ENCODE assay signal across 18 cellular contexts in the genomic region with DNA sequence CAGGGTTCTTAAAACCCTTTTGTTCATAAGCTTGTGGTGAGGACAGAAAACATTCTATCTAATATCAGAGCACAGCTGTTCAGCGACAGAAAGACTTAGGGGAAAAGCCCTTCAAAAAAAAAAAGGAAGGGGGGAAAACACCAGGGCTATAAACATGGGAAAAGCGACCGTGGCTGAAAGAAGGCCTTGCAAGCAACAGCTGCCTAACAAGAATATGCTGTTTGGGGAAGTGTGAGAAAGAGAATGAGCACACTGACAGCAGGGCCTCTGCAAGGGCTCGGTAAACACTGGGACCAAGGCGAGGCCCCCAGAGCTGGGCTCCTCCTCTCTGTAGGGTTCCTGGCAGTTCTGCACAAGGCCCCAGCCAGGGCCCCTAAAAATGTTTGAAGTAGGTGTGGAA. TPM values are rescaled to one million over a fixed set of nuclear protein-coding genes. Genes with fewer than 3 reads are reported as not detected.
DNase-seq lines count a peak whose midpoint lies in the region; ATAC-seq and TF ChIP-seq lines count a peak whose summit lies in the region.
"Had no signal": no experiment of that assay in that cellular context is flagged by ENCODE, and none has a peak within 500 bp of the region (broad histone marks: within the 10 kb centered on the region; RNA-seq: fewer than 3 reads in every experiment).

No MANE protein-coding gene starts in this region.

- H3K36me3 Mint-ChIP-seq in activated T-cell treated with anti-CD3 and anti-CD28 coated beads, Interleukin-2, amount 50 U/mL, for 72 hours (ENCODE audit: insufficient read depth in 2 of 2), result peaks cover 3 to 7% of the 10 kb centered on the region in 2 donors

- H3K27ac Mint-ChIP-seq in activated T-cell treated with anti-CD3 and anti-CD28 coated beads, Interleukin-2, amount 50 U/mL, for 72 hours, result no peak overlapping the region
- H3K27ac Mint-ChIP-seq: activated CD4-positive, alpha-beta T cell treated with anti-CD3 and anti-CD28 coated beads, Interleukin-2, amount 10 ng/mL, durations not matched to agents 7 days and 5 days; activated naive CD8-positive, alpha-beta T cell; progenitor cell of endocrine pancreas; stimulated activated naive CD8-positive, alpha-beta T cell treated with anti-CD3 and anti-CD28 coated beads, Interleukin-15, Interleukin-2, amounts not matched to agents 100 ng/mL and 50 ng/mL, for 24 hours had no signal

- no peak for TF ChIP-seq CTCF in NB4 (IDR thresholded peaks at IDR 0.05; ENCODE audit: low read depth, low read length)

- peaks cover 27% of the 10 kb centered on the region for H3K27me3 Mint-ChIP-seq in activated T-cell treated with anti-CD3 and anti-CD28 coated beads, Interleukin-2, amount 50 U/mL, for 72 hours (ENCODE audit: low read depth)

- ATAC-seq in GM21390 (IDR thresholded peaks at IDR 0.05; ENCODE audit: unreplicated experiment) (no peak), HG03135 (IDR thresholded peaks at IDR 0.05; ENCODE audit: unreplicated experiment) (no peak), GM18870 (IDR thresholded peaks at IDR 0.05; ENCODE audit: unreplicated experiment) (no peak)
- ATAC-seq in activated T-cell treated with anti-CD3 and anti-CD28 coated beads, Interleukin-2, amount 50 U/mL, for 72 hours (replicated peaks in 1 of 2), result no peak
- ATAC-seq: A549, left cardiac atrium, Right ventricle myocardium inferior had no signal

- peaks cover 6% of the 10 kb centered on the region for H3K4me1 Mint-ChIP-seq in activated T-cell treated with anti-CD3 and anti-CD28 coated beads, Interleukin-2, amount 50 U/mL, for 72 hours (ENCODE audit: low read depth)

- peak; percentile 14 for DNase-seq in Ammon's horn (ENCODE audit: low spot score)
- DNase-seq in GM19238 (ENCODE audit: insufficient read length, low spot score), result peak; percentile 35
- DNase-seq in NB4 (ENCODE audit: low read depth), result peak; percentile 91
- DNase-seq in islet precursor cell, result peak; percentile 47
- DNase-seq in activated T-cell treated with anti-CD3 and anti-CD28 coated beads, Interleukin-2, amount 50 U/mL, for 72 hours, result no peak
- DNase-seq: activated CD4-positive, alpha-beta T cell treated with anti-CD3 and anti-CD28 coated beads, Interleukin-2, amount 10 ng/mL, durations not matched to agents 7 days and 5 days; activated T-cell treated with anti-CD3 and anti-CD28 coated beads for 4 hours; left cardiac atrium; NCI-H1105; NK-92 treated with Interleukin-12 subunit alpha and Interleukin-12 subunit beta, amount 100 ng/mL, for 24 hours had no signal

- no peak overlapping the region for H3K4me3 Mint-ChIP-seq in activated T-cell treated with anti-CD3 and anti-CD28 coated beads, Interleukin-2, amount 50 U/mL, for 72 hours
- H3K4me3 Mint-ChIP-seq: activated CD4-positive, alpha-beta T cell treated with anti-CD3 and anti-CD28 coated beads, Interleukin-2, amount 10 ng/mL, durations not matched to agents 7 days and 5 days; activated naive CD8-positive, alpha-beta T cell; stimulated activated naive CD8-positive, alpha-beta T cell treated with anti-CD3 and anti-CD28 coated beads, Interleukin-15, Interleukin-2, amounts not matched to agents 100 ng/mL and 50 ng/mL, for 24 hours had no signal

- H3K9me3 Mint-ChIP-seq in activated T-cell treated with anti-CD3 and anti-CD28 coated beads, Interleukin-2, amount 50 U/mL, for 72 hours, result peaks cover 3% of the 10 kb centered on the region in 2 donors
- H3K9me3 Mint-ChIP-seq: activated CD4-positive, alpha-beta T cell treated with anti-CD3 and anti-CD28 coated beads, Interleukin-2, amount 10 ng/mL, durations not matched to agents 7 days and 5 days; stimulated activated naive CD8-positive, alpha-beta T cell treated with anti-CD3 and anti-CD28 coated beads, Interleukin-15, Interleukin-2, amounts not matched to agents 100 ng/mL and 50 ng/mL, for 24 hours had no signal

- TF ChIP-seq POLR2A in NB4 (IDR thresholded peaks at IDR 0.05; ENCODE audit: extremely low read depth, insufficient read length), result peak; percentile 20

- no peak overlapping the region for H3K4me3 ChIP-seq in NB4 (ENCODE audit: low read depth, low read length)
- H3K4me3 ChIP-seq: A549 had no signal

RNA-seq across cellular contexts. Expression of a gene that starts 27.4 kb away (rescaled TPM):
- total RNA-seq in activated T-cell treated with anti-CD3 and anti-CD28 coated beads, Interleukin-2, amount 50 U/mL, for 72 hours, result 100 to 1,000 TPM; 445 to 502 TPM

Comparison
In these comparisons a context has a peak if more than half of its experiments do, and no peak if none do; other contexts are left out.
1. DNase-seq: peak in Ammon's horn (single experiment), GM19238 (single experiment), NB4 (single experiment) and islet precursor cell (single experiment); none in activated T-cell treated with anti-CD3 and anti-CD28 coated beads, Interleukin-2, amount 50 U/mL, for 72 hours (0 of 2).